4 cellular contexts compared by ENCODE assay signal in the genomic region with DNA sequence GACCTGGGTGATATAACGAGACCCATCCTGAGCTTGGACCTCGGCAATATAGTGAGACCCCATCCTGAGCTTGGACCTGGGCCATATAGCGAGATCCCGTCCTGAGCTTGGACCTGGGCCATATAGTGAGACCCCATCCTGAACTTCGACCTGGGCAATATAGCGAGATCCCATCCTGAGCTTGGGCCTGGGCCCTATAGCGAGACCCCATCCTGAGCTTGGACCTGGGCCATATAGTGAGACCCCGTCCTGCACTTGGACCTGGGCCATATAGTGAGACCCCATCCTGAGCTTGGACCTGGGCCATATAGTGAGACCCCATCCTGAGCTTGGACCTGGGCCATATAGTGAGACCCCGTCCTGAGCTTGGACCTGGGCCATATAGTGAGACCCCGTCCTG.
TF ChIP-seq lines count a peak whose summit lies in the region.

No MANE protein-coding gene starts in this region.

TF ChIP-seq in HEK293, 187 proteins besides CTCF, POLR2A, EP300 and RAD21:
- TF ChIP-seq ZNF121 (tag by site-specific recombination; IDR thresholded peaks at IDR 0.05): peak; percentile 74

TF ChIP-seq in WTC11, 78 proteins besides CTCF, POLR2A, EP300 and RAD21:
- peak; percentile 98 for TF ChIP-seq ZNF121 (CRISPR knock-in tag; IDR thresholded peaks at IDR 0.05)

TF ChIP-seq in K562, 482 proteins besides CTCF, POLR2A, EP300 and RAD21:
- peak; percentile 91 for TF ChIP-seq ZNF121 (CRISPR knock-in tag; conservative IDR thresholded peaks at IDR 0.05)

TF ChIP-seq in HepG2, 621 proteins besides CTCF, POLR2A, EP300 and RAD21:
- peak; percentile 90 for TF ChIP-seq ZNF121 (CRISPR knock-in tag; IDR thresholded peaks at IDR 0.05)
TF ChIP-seq in HepG2: peak in this region for 1; not testable (repeated sequence) for 620.
